8 cellular contexts compared by ENCODE assay signal in the genomic region with DNA sequence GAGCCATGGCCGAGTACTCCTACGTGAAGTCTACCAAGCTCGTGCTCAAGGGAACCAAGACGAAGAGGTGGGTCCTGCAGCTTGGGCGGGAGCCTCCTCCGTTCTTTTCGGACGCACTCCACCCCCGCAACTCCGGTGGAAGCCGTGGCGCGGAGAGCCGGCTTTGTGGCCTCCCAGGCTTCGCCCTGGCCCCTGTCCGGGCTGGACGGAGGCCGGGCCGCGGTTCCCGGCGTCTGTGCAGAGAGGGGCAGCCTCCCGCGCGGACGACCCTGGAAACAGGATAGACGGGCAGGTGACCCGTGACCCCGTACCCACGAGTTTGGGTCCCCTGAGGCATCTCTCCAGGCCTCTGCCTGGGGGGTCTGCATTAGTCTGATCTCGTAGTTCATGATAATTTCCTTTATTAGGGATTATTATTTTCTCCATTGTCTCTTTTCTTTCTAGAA.
DNase-seq lines count a peak whose midpoint lies in the region; ATAC-seq, FAIRE-seq and TF ChIP-seq lines count a peak whose summit lies in the region.

No MANE protein-coding gene starts in this region.

- FAIRE-seq in urothelium cell line (lab: Jason Lieb, UNC), result no peak

- no peaks in the 10 kb centered on the region for H3K9me3 ChIP-seq in muscle layer of colon (ENCODE audit: low read length)

- peak; percentile 40 for ATAC-seq in HG03066 (IDR thresholded peaks at IDR 0.05; ENCODE audit: low read depth, unreplicated experiment)
- no peak for ATAC-seq in GM21390 (IDR thresholded peaks at IDR 0.05; ENCODE audit: unreplicated experiment)

- H3K27ac ChIP-seq in muscle layer of colon (ENCODE audit: low read depth, low read length), result peak overlapping the region; percentile 83

- H3K9ac ChIP-seq in muscle layer of colon (ENCODE audit: low read length), result peak overlapping the region; percentile 65

- H3K36me3 ChIP-seq in muscle layer of colon (ENCODE audit: insufficient read depth, low read length), result no peaks in the 10 kb centered on the region

- peaks cover 7% of the 10 kb centered on the region for H3K4me1 ChIP-seq in muscle layer of colon (ENCODE audit: insufficient read depth, low read length)

- no peak for TF ChIP-seq CTCF in AG10803 (conservative IDR thresholded peaks at IDR 0.05; ENCODE audit: low read length)
- TF ChIP-seq CTCF in cardiac fibroblast (IDR thresholded peaks at IDR 0.05; ENCODE audit: low read depth, low read length), result no peak

- no peak for DNase-seq in AG10803 (ENCODE audit: low read depth)
- DNase-seq in cardiac fibroblast (ENCODE audit: low read depth in 2 of 2), result no peak
- no peak for DNase-seq in stimulated activated naive CD4-positive, alpha-beta T cell (lab: John Stamatoyannopoulos, UW)
- no peak for DNase-seq in urothelium cell line (ENCODE audit: low spot score)
- no peak for DNase-seq in AML-193 (lab: John Stamatoyannopoulos, UW)

- no peaks in the 10 kb centered on the region for H3K27me3 ChIP-seq in muscle layer of colon (ENCODE audit: control insufficient read depth in 1 of 2, insufficient read depth in 2 of 2, low read length in 2 of 2)

- H3K4me3 ChIP-seq in AG10803 (ENCODE audit: low read length) (peak overlapping the region; percentile 90), cardiac fibroblast (replicated peaks in 1 of 2; ENCODE audit: low read depth in 2 of 2, low read length in 2 of 2) (peak overlapping the region; percentile 78 to 92), muscle layer of colon (ENCODE audit: low read depth in 1 of 2, low read length in 2 of 2) (peak overlapping the region; percentile 63 to 83)
